In the genomic region with DNA sequence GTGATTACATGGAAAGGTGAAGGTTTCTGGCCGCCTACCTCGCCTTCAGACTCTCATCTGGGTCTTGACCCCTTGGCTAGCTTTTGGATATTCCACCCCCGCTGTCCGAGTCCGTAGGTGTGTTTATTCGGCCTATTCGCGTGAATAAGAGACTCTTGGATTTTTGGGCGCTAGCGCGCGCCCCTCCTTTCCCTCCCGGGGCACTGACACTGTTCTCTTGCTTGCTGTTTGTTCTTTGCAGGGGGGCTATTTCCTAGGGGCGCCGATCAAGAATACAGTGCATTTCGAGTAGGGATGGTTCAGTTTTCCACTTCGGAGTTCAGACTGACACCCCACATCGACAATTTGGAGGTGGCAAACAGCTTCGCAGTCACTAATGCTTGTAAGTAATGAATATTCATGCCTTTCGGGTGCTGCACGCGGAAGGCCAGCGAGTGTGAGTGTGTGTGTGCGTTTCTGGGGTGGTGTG, we compare ENCODE assay signal across 11 cellular contexts. TPM values are rescaled to one million over a fixed set of nuclear protein-coding genes. Genes with fewer than 3 reads are reported as not detected.
DNase-seq lines count a peak whose midpoint lies in the region; TF ChIP-seq lines count a peak whose summit lies in the region.
"Had no signal": no experiment of that assay in that cellular context is flagged by ENCODE, and none has a peak within 500 bp of the region (broad histone marks: within the 10 kb centered on the region; RNA-seq: fewer than 3 reads in every experiment).

No MANE protein-coding gene starts in this region.

- peaks cover 4% of the 10 kb centered on the region for H3K9me3 Mint-ChIP-seq in activated naive CD4-positive, alpha-beta T cell treated with anti-CD3 and anti-CD28 coated beads, Interleukin-2, amount 10 ng/mL, durations not matched to agents 7 days and 5 days
- H3K9me3 Mint-ChIP-seq in dendritic cell treated with granulocyte-macrophage colony-stimulating factor and Interleukin-4, amounts not matched to agents 40 ng/mL and 50 ng/mL, for 4 days: no peaks in the 10 kb centered on the region
- H3K9me3 Mint-ChIP-seq in nephron (no peaks in the 10 kb centered on the region), type B pancreatic cell (no peaks in the 10 kb centered on the region)

- no peak overlapping the region for H3K4me3 Mint-ChIP-seq in activated naive CD4-positive, alpha-beta T cell treated with anti-CD3 and anti-CD28 coated beads, Interleukin-2, amount 10 ng/mL, durations not matched to agents 7 days and 5 days
- H3K4me3 Mint-ChIP-seq in dendritic cell treated with granulocyte-macrophage colony-stimulating factor and Interleukin-4, amounts not matched to agents 40 ng/mL and 50 ng/mL, for 4 days: peak overlapping the region; percentile 56
- peak overlapping the region; percentile 88 to 93 (median 93) for H3K4me3 Mint-ChIP-seq in nephron
- H3K4me3 Mint-ChIP-seq in type B pancreatic cell: peak overlapping the region; percentile 95

- no peaks in the 10 kb centered on the region for H3K36me3 Mint-ChIP-seq in activated naive CD4-positive, alpha-beta T cell treated with anti-CD3 and anti-CD28 coated beads, Interleukin-2, amount 10 ng/mL, durations not matched to agents 7 days and 5 days
- no peaks in the 10 kb centered on the region for H3K36me3 Mint-ChIP-seq in dendritic cell treated with granulocyte-macrophage colony-stimulating factor and Interleukin-4, amounts not matched to agents 40 ng/mL and 50 ng/mL, for 4 days (ENCODE audit: low read depth)
- H3K36me3 Mint-ChIP-seq in nephron (ENCODE audit: low read depth): no peaks in the 10 kb centered on the region
- no peaks in the 10 kb centered on the region for H3K36me3 Mint-ChIP-seq in type B pancreatic cell

- H3K4me1 Mint-ChIP-seq in activated naive CD4-positive, alpha-beta T cell treated with anti-CD3 and anti-CD28 coated beads, Interleukin-2, amount 10 ng/mL, durations not matched to agents 7 days and 5 days: no peaks in the 10 kb centered on the region
- peaks cover 14% of the 10 kb centered on the region for H3K4me1 Mint-ChIP-seq in dendritic cell treated with granulocyte-macrophage colony-stimulating factor and Interleukin-4, amounts not matched to agents 40 ng/mL and 50 ng/mL, for 4 days (ENCODE audit: low read depth)
- H3K4me1 Mint-ChIP-seq in nephron (peaks cover 23% of the 10 kb centered on the region), type B pancreatic cell (ENCODE audit: unreplicated experiment) (peaks cover 9% of the 10 kb centered on the region)

- CTCF ChIA-PET in activated naive CD4-positive, alpha-beta T cell treated with anti-CD3 and anti-CD28 coated beads, Interleukin-2, amount 10 ng/mL, durations not matched to agents 7 days and 5 days (lab: Charles Lee): no interaction called here

- H3K27me3 Mint-ChIP-seq in activated naive CD4-positive, alpha-beta T cell treated with anti-CD3 and anti-CD28 coated beads, Interleukin-2, amount 10 ng/mL, durations not matched to agents 7 days and 5 days: peaks cover 31% of the 10 kb centered on the region
- H3K27me3 Mint-ChIP-seq in dendritic cell treated with granulocyte-macrophage colony-stimulating factor and Interleukin-4, amounts not matched to agents 40 ng/mL and 50 ng/mL, for 4 days: peaks cover 51% of the 10 kb centered on the region
- H3K27me3 Mint-ChIP-seq in nephron (ENCODE audit: low read depth): peaks cover 64% of the 10 kb centered on the region
- peaks cover 67% of the 10 kb centered on the region for H3K27me3 Mint-ChIP-seq in type B pancreatic cell

- TF ChIP-seq CTCF in nephron (IDR thresholded peaks at IDR 0.05; ENCODE audit: unreplicated experiment in 3 of 3) (no peak), type B pancreatic cell (conservative IDR thresholded peaks at IDR 0.05) (no peak)

- DNase-seq in activated naive CD4-positive, alpha-beta T cell treated with anti-CD3 and anti-CD28 coated beads, Interleukin-2, amount 10 ng/mL, durations not matched to agents 7 days and 5 days: no peak
- DNase-seq in activated naive CD4-positive, alpha-beta T cell treated with anti-CD3 and anti-CD28 coated beads, Interleukin-2, amount 50 U/mL, for 16 hours: no peak
- DNase-seq in type B pancreatic cell (ENCODE audit: extremely low spot score, unreplicated experiment) (no peak), NCI-H1092 (lab: John Stamatoyannopoulos, UW) (no peak), T-helper 1 cell (no peak), ureter (ENCODE audit: low spot score) (no peak)
- DNase-seq: activated CD4-positive, alpha-beta T cell treated with anti-CD3 and anti-CD28 coated beads for 48 hours; Kasumi-1 had no signal

- intact Hi-C loops in dendritic cell treated with granulocyte-macrophage colony-stimulating factor and Interleukin-4, amounts not matched to agents 40 ng/mL and 50 ng/mL, for 4 days (cut with micrococcal nuclease): no loop called here

- peak overlapping the region; percentile 28 for H3K27ac Mint-ChIP-seq in activated naive CD4-positive, alpha-beta T cell treated with anti-CD3 and anti-CD28 coated beads, Interleukin-2, amount 10 ng/mL, durations not matched to agents 7 days and 5 days
- H3K27ac Mint-ChIP-seq in dendritic cell treated with granulocyte-macrophage colony-stimulating factor and Interleukin-4, amounts not matched to agents 40 ng/mL and 50 ng/mL, for 4 days: no peak overlapping the region
- peak overlapping the region in 2 of 3 experiments; percentile 1 to 30 for H3K27ac Mint-ChIP-seq in nephron
- H3K27ac Mint-ChIP-seq in type B pancreatic cell: peak overlapping the region; percentile 57

RNA-seq across cellular contexts. Expression of a gene that starts 0.9 kb away (rescaled TPM):
- total RNA-seq in type B pancreatic cell (ENCODE audit: low replicate concordance) (4.3 and 12.0 TPM in 2 replicates), ureter (0.18 TPM)
- total RNA-seq: SJSA1 had no signal
